In the genomic region with DNA sequence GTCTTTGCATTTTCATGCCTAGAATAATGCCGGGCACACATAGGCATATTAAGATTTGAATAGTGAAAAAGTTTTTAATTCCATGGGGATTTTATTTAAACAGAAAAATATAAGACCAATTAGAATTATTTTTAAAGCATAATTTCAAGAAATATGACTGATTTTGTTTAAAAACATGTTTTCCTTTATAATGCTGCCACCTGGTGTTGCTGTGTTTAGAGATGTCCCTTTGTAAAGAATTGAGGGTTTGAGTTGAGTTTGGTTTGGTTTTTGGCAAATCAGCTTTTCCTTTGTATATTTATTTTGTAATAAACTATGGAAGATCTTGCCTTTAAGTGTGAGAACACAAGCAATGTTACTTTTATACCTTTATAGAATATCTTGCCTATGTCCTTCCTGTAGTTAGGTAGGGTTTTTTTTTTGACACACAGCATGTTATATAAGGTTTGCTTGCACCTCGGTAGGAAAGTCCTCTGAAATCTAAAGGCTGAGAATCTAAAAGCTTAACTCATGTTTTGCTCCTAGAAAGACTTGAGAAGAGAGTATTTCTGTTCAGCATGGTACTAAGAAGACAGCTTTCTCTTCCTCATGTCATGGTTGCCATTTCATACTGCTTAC, we compare ENCODE assay signal across 9 cellular contexts. TPM values are rescaled to one million over a fixed set of nuclear protein-coding genes. Genes with fewer than 3 reads are reported as not detected.
DNase-seq lines count a peak whose midpoint lies in the region; ATAC-seq and TF ChIP-seq lines count a peak whose summit lies in the region.
"Had no signal": no experiment of that assay in that cellular context is flagged by ENCODE, and none has a peak within 500 bp of the region (broad histone marks: within the 10 kb centered on the region; RNA-seq: fewer than 3 reads in every experiment).

No MANE protein-coding gene starts in this region.

- no peak for TF ChIP-seq POLR2A in HCT116 (IDR thresholded peaks at IDR 0.05; ENCODE audit: borderline replicate concordance, extremely low read depth, insufficient read depth, insufficient read length)

- no peak overlapping the region for H3K4me3 Mint-ChIP-seq in memory B cell

- in situ Hi-C loops in astrocyte of the cerebellum (cut with HindIII; ENCODE audit: low sequenced_read_pairs) = no loop called here

- no peak overlapping the region for H3K9ac ChIP-seq in HCT116 (ENCODE audit: low read length)

- H3K27me3 Mint-ChIP-seq in memory B cell = no peaks in the 10 kb centered on the region

- BruUV-seq in HCT116 (replicated peaks; lab: Mats Ljungman, UMichigan) = no TSS peak

- peak; percentile 17 to 21 for DNase-seq in AML-193 (lab: John Stamatoyannopoulos, UW)
- DNase-seq in HCT116 (ENCODE audit: low read depth, low spot score) = no peak
- no peak for DNase-seq in astrocyte of the cerebellum (ENCODE audit: low read depth)
- no peak for DNase-seq in memory B cell (ENCODE audit: low spot score in 2 of 2)
- no peak for DNase-seq in NK-92 (lab: John Stamatoyannopoulos, UW; ENCODE audit: unreplicated experiment)
- no peak for DNase-seq in islet precursor cell

- no peaks in the 10 kb centered on the region; the same call in 1 of the 2 replicates for H4K20me1 ChIP-seq in HCT116 (ENCODE audit: insufficient read depth)

- no peak for ATAC-seq in HCT116
- ATAC-seq in memory B cell (ENCODE audit: low read depth) = no peak
- ATAC-seq in activated CD4-positive, CD25-positive, alpha-beta regulatory T cell treated with anti-CD3 and anti-CD28 coated beads, Interleukin-2, amount 50 U/mL, for 24 hours = no peak
- no peak for ATAC-seq in GM18511 (IDR thresholded peaks at IDR 0.05; ENCODE audit: unreplicated experiment)

- CTCF ChIA-PET in HCT116 (lab: Charles Lee) = interaction anchor here (1.3 kb wide), 1 partner anchor 260 kb away, joined by 3 read pairs; no protein-coding TSS in a partner anchor

- peak; percentile 61 for TF ChIP-seq RAD21 in HCT116 (IDR thresholded peaks at IDR 0.05; ENCODE audit: low read depth)

- no peaks in the 10 kb centered on the region for H3K9me3 ChIP-seq in HCT116 (ENCODE audit: control insufficient read depth in 1 of 2, insufficient read depth in 1 of 2, low read depth in 1 of 2, low read length in 2 of 2)

- RAD21 ChIA-PET in HCT116 (lab: Charles Lee; ENCODE audit: low non-redundant PET in 1 of 2, low total read pairs in 2 of 2, uncharacterized antibody in 2 of 2, unreplicated experiment in 2 of 2) = no interaction called here

- H3K79me2 ChIP-seq in HCT116 (ENCODE audit: insufficient read depth, low read length) = peaks cover 55% of the 10 kb centered on the region

- no peak overlapping the region for H3K4me3 ChIP-seq in HCT116 (replicated peaks in 1 of 2; ENCODE audit: low read depth in 1 of 2, low read length in 2 of 2)
- no peak overlapping the region for H3K4me3 ChIP-seq in astrocyte of the cerebellum (ENCODE audit: low read depth, low read length)
- H3K4me3 ChIP-seq: SK-N-MC had no signal

- peak overlapping the region; percentile 24 for H3K27ac Mint-ChIP-seq in memory B cell

- H2AFZ ChIP-seq in HCT116 (ENCODE audit: low read depth, low read length, poor library complexity, severe bottlenecking) = no peak overlapping the region

- POLR2A ChIA-PET in HCT116 (lab: Charles Lee) = interaction anchor here (1.2 kb wide), 1 partner anchor 254 kb away, joined by 3 read pairs; no protein-coding TSS in a partner anchor

- H3K27me3 ChIP-seq in HCT116 (ENCODE audit: insufficient read depth, low read length) = no peaks in the 10 kb centered on the region

- H3K36me3 Mint-ChIP-seq in memory B cell = peaks cover 39% of the 10 kb centered on the region

- H3K27ac ChIP-seq in HCT116 (ENCODE audit: low read depth, low read length) = no peak overlapping the region
- H3K27ac ChIP-seq: SK-N-MC had no signal

- peaks cover 37 to 48% of the 10 kb centered on the region in 2 experiments for H3K36me3 ChIP-seq in HCT116 (ENCODE audit: control insufficient read depth in 1 of 2, insufficient read depth in 2 of 2, low read length in 2 of 2)

- TF ChIP-seq CTCF in HCT116 (IDR thresholded peaks at IDR 0.05 in 2 of 3, conservative IDR thresholded peaks at IDR 0.05 in 1 of 3; ENCODE audit: borderline replicate concordance in 1 of 3, insufficient read depth in 1 of 3, low read depth in 2 of 3, low read length in 2 of 3) = peak; percentile 30 to 51 (median 41); a peak in 4 of 6 replicates
- TF ChIP-seq CTCF in astrocyte of the cerebellum (IDR thresholded peaks at IDR 0.05; ENCODE audit: low read depth, low read length, missing control alignments) = peak; percentile 21

- no peaks in the 10 kb centered on the region for H3K4me1 ChIP-seq in HCT116 (ENCODE audit: control insufficient read depth in 1 of 2, insufficient read depth in 2 of 2, low read length in 2 of 2)

- no peaks in the 10 kb centered on the region for H3K9me3 Mint-ChIP-seq in memory B cell

- H3K9me2 ChIP-seq in HCT116 (ENCODE audit: insufficient read depth) = no peaks in the 10 kb centered on the region

- H3K4me1 Mint-ChIP-seq in memory B cell = peaks cover 17% of the 10 kb centered on the region

- intact Hi-C loops in HCT116 (cut with micrococcal nuclease) = loop anchor here (1.0 to 10.0 kb wide), 4 partner anchors 104 to 434 kb away; no protein-coding TSS in a partner anchor

- no peak overlapping the region for H3K4me2 ChIP-seq in HCT116 (ENCODE audit: low read length)

TF ChIP-seq in HCT116, 20 proteins besides CTCF, POLR2A, EP300 and RAD21:
- TF ChIP-seq, protein P1, sequence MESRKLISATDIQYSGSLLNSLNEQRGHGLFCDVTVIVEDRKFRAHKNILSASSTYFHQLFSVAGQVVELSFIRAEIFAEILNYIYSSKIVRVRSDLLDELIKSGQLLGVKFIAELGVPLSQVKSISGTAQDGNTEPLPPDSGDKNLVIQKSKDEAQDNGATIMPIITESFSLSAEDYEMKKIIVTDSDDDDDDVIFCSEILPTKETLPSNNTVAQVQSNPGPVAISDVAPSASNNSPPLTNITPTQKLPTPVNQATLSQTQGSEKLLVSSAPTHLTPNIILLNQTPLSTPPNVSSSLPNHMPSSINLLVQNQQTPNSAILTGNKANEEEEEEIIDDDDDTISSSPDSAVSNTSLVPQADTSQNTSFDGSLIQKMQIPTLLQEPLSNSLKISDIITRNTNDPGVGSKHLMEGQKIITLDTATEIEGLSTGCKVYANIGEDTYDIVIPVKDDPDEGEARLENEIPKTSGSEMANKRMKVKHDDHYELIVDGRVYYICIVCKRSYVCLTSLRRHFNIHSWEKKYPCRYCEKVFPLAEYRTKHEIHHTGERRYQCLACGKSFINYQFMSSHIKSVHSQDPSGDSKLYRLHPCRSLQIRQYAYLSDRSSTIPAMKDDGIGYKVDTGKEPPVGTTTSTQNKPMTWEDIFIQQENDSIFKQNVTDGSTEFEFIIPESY (IDR thresholded peaks at IDR 0.05; ENCODE audit: extremely low read depth, insufficient replicate concordance, low read length) = no peak
- TF ChIP-seq, protein P2, sequence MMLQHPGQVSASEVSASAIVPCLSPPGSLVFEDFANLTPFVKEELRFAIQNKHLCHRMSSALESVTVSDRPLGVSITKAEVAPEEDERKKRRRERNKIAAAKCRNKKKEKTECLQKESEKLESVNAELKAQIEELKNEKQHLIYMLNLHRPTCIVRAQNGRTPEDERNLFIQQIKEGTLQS (IDR thresholded peaks at IDR 0.05) = no peak
- TF ChIP-seq ZNF274 (IDR thresholded peaks at IDR 0.05; ENCODE audit: low read depth, low read length) (no peak), EZH2 (IDR thresholded peaks at IDR 0.05) (no peak), FOSL1 (IDR thresholded peaks at IDR 0.05; ENCODE audit: low read depth) (no peak)
- TF ChIP-seq, protein P3, sequence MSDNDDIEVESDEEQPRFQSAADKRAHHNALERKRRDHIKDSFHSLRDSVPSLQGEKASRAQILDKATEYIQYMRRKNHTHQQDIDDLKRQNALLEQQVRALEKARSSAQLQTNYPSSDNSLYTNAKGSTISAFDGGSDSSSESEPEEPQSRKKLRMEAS (IDR thresholded peaks at IDR 0.05) = no peak

RNA-seq across cellular contexts. Expression of a gene that starts 31.4 kb away (rescaled TPM):
- 8.2 TPM for total RNA-seq in HCT116 (2021; ENCODE audit: unreplicated experiment)
- polyA plus RNA-seq in HCT116 (2012) = 4.7 and 7.2 TPM in 2 replicates

RNA-seq across cellular contexts. Expression of a gene that starts 35.6 kb away (rescaled TPM):
- 113 TPM for total RNA-seq in HCT116 (2021; ENCODE audit: unreplicated experiment)
- 38.1 and 52.7 TPM in 2 replicates for polyA plus RNA-seq in HCT116 (2012)

Comparison
In these comparisons a context has a peak if more than half of its experiments do, and no peak if none do; other contexts are left out.
1. DNase-seq: peak in AML-193 (2 of 2); none in HCT116 (single experiment), astrocyte of the cerebellum (single experiment), memory B cell (0 of 2), NK-92 (single experiment) and islet precursor cell (single experiment).